ENCODE assay signal across 28 cellular contexts in genomic region chr14:60744566-60744965, GRCh38. TPM values are rescaled to one million over a fixed set of nuclear protein-coding genes. Genes with fewer than 3 reads are reported as not detected.
"Had no signal": no experiment of that assay in that cellular context is flagged by ENCODE, and none has a peak within 500 bp of the region (broad histone marks: within the 10 kb centered on the region; RNA-seq: fewer than 3 reads in every experiment).

No MANE protein-coding gene starts in this region.

- FAIRE-seq: endothelial cell of umbilical vein had no signal

- DNase-seq: dermis blood vessel endothelial cell; effector memory CD4-positive, alpha-beta T cell; foreskin fibroblast; glutamatergic neuron; heart right ventricle; hypothalamus; immature natural killer cell; islet precursor cell; left ventricle myocardium superior; lower lobe of right lung; mucosa of descending colon; naive B cell; psoas muscle; right cardiac atrium; sigmoid colon; stimulated activated CD4-positive, alpha-beta T cell treated with anti-CD3 and anti-CD28 coated beads, Interleukin-2, amount 100 ng/mL, for 24 hours; stimulated activated CD4-positive, alpha-beta T cell treated with anti-CD3 and anti-CD28 coated beads, Interleukin-4, amount 100 ng/mL, for 24 hours; stimulated activated naive CD4-positive, alpha-beta T cell treated with Interleukin-2 at 50 U/mL for 16 hours; stomach; thyroid gland; trophoblast cell had no signal

- H3K4me3 Mint-ChIP-seq: immature natural killer cell; memory B cell; natural killer cell treated with Interleukin-12 subunit alpha and Interleukin-12 subunit beta and Interleukin-15 and Interleukin-18, amount 100 ng/mL, for 72 hours; neural crest cell; stimulated activated effector memory CD8-positive, alpha-beta T cell treated with anti-CD3 and anti-CD28 coated beads, Interleukin-12 subunit alpha, Interleukin-12 subunit beta, amount 100 ng/mL, for 72 hours had no signal

- H3K4me1 Mint-ChIP-seq: neural crest cell had no signal

- H3K36me3 ChIP-seq: heart right ventricle, lower lobe of right lung, sigmoid colon, stomach, thyroid gland, vagina had no signal

- H3K27ac Mint-ChIP-seq: immature natural killer cell; memory B cell; naive B cell; natural killer cell treated with Interleukin-12 subunit alpha and Interleukin-12 subunit beta and Interleukin-15 and Interleukin-18, amount 100 ng/mL, for 72 hours; stimulated activated effector memory CD8-positive, alpha-beta T cell treated with anti-CD3 and anti-CD28 coated beads, Interleukin-12 subunit alpha, Interleukin-12 subunit beta, amount 100 ng/mL, for 72 hours had no signal

- H3K9me3 ChIP-seq: sigmoid colon, thyroid gland, vagina had no signal

- H3K36me3 Mint-ChIP-seq: stimulated activated effector memory CD8-positive, alpha-beta T cell treated with anti-CD3 and anti-CD28 coated beads, Interleukin-12 subunit alpha, Interleukin-12 subunit beta, amount 100 ng/mL, for 72 hours had no signal

- H3K27ac ChIP-seq: coronary artery, heart right ventricle, lower lobe of right lung, psoas muscle, sigmoid colon, stomach, thyroid gland, vagina had no signal

- H3K27me3 ChIP-seq: heart right ventricle, sigmoid colon, stomach, thyroid gland, vagina had no signal

- H3K4me3 ChIP-seq: coronary artery, heart right ventricle, lower lobe of right lung, mucosa of descending colon, psoas muscle, sigmoid colon, stomach, thyroid gland, vagina had no signal

- H3K27me3 Mint-ChIP-seq: memory B cell; naive B cell; natural killer cell treated with Interleukin-12 subunit alpha and Interleukin-12 subunit beta and Interleukin-15 and Interleukin-18, amount 100 ng/mL, for 72 hours had no signal

- H3K9me3 Mint-ChIP-seq: memory B cell; natural killer cell treated with Interleukin-12 subunit alpha and Interleukin-12 subunit beta and Interleukin-15 and Interleukin-18, amount 100 ng/mL, for 72 hours had no signal

- H3K4me1 ChIP-seq: heart right ventricle, lower lobe of right lung, sigmoid colon, stomach, thyroid gland, vagina had no signal

RNA-seq across cellular contexts. Expression of gene SIX4, which starts 20.4 kb away (rescaled TPM):
- polyA plus RNA-seq: immature natural killer cell had no signal
